17 cellular contexts compared by ENCODE assay signal in the genomic region with DNA sequence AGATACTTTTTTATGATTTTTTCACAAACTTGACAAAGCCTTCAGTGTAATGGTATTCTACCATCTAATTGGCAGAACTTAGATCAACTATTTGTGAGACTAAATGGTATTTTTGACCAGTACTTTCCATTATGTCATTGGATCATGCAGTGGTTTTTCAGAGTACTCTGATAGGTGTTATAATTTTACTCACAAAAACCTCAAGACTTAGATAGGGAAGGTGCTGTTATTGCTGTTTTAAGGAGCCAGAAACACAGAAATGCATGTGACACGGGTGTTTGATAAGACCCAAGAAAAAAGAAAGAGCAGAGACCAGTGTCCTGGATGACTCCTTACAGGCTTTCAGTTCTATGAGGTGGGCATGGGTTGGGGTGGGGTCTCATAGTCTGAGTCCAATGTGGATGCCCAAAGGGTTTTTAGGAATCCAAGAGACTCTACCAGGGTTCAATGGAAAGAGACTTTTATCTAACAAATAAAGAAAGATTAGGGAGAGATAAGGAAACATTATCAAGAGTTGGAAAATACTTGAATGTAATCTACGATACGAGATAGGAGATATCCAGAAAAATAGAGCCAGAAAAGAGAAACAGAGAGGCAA. TPM values are rescaled to one million over a fixed set of nuclear protein-coding genes. Genes with fewer than 3 reads are reported as not detected.
DNase-seq lines count a peak whose midpoint lies in the region; ATAC-seq and TF ChIP-seq lines count a peak whose summit lies in the region.
"Had no signal": no experiment of that assay in that cellular context is flagged by ENCODE, and none has a peak within 500 bp of the region (broad histone marks: within the 10 kb centered on the region; RNA-seq: fewer than 3 reads in every experiment).

No MANE protein-coding gene starts in this region.

- peak overlapping the region; percentile 14 for H3K4me3 Mint-ChIP-seq in activated CD8-positive, alpha-beta T cell treated with anti-CD3 and anti-CD28 coated beads for 36 hours
- peak overlapping the region in 3 of 8 donors; percentile 22 to 57 (median 33) for H3K4me3 Mint-ChIP-seq in naive B cell
- H3K4me3 Mint-ChIP-seq: H9 had no signal

- intact Hi-C loops in activated CD8-positive, alpha-beta T cell treated with anti-CD3 and anti-CD28 coated beads for 36 hours (cut with micrococcal nuclease), result loop anchor here (5.0 kb wide), 1 partner anchor 60 kb away; no protein-coding TSS in a partner anchor
- intact Hi-C loops in dorsolateral prefrontal cortex (cut with DNase I), result no loop called here

- peaks cover 44% of the 10 kb centered on the region for H3K4me1 Mint-ChIP-seq in activated CD8-positive, alpha-beta T cell treated with anti-CD3 and anti-CD28 coated beads for 36 hours (ENCODE audit: low read depth)
- H3K4me1 Mint-ChIP-seq in naive B cell, result peaks cover 29 to 39% (median 37%) of the 10 kb centered on the region in 3 donors
- H3K4me1 Mint-ChIP-seq: H9 had no signal

- no peaks in the 10 kb centered on the region for H3K36me3 ChIP-seq in H7 (replicated peaks; ENCODE audit: control insufficient read depth, insufficient read depth, low read length)
- H3K36me3 ChIP-seq: esophagus muscularis mucosa, gastrocnemius medialis, lower lobe of right lung, MG63 had no signal

- H3K27me3 Mint-ChIP-seq in activated CD8-positive, alpha-beta T cell treated with anti-CD3 and anti-CD28 coated beads for 36 hours, result no peaks in the 10 kb centered on the region
- H3K27me3 Mint-ChIP-seq in naive B cell, result no peaks in the 10 kb centered on the region

- H3K27me3 ChIP-seq in H7 (ENCODE audit: control insufficient read depth, insufficient read depth, low read length), result no peaks in the 10 kb centered on the region
- H3K27me3 ChIP-seq in dorsolateral prefrontal cortex, result no peaks in the 10 kb centered on the region
- H3K27me3 ChIP-seq: esophagus muscularis mucosa, gastrocnemius medialis, MG63 had no signal

- peaks cover 52% of the 10 kb centered on the region for H3K36me3 Mint-ChIP-seq in activated CD8-positive, alpha-beta T cell treated with anti-CD3 and anti-CD28 coated beads for 36 hours (ENCODE audit: low read depth)
- peaks cover 20 to 22% of the 10 kb centered on the region in 2 donors for H3K36me3 Mint-ChIP-seq in naive B cell

- in situ Hi-C loops in GM13977 (cut with MboI; ENCODE audit: low pct_unique_long_range_greater_than_20kb, low sequenced_read_pairs, unreplicated experiment), result no loop called here

- ATAC-seq in activated CD8-positive, alpha-beta T cell treated with anti-CD3 and anti-CD28 coated beads for 36 hours, result peak; percentile 65
- no peak for ATAC-seq in naive B cell (ENCODE audit: low read depth in 2 of 2)
- ATAC-seq: gastrocnemius medialis, lower lobe of right lung, Right ventricle myocardium inferior had no signal

- peaks cover 23% of the 10 kb centered on the region for H3K9me3 Mint-ChIP-seq in activated CD8-positive, alpha-beta T cell treated with anti-CD3 and anti-CD28 coated beads for 36 hours
- H3K9me3 Mint-ChIP-seq in naive B cell, result peaks cover 0 to 9% (median 3%) of the 10 kb centered on the region in 7 donors

- H3K4me3 ChIP-seq in H7 (ENCODE audit: insufficient read depth, low read depth, low read length), result no peak overlapping the region
- no peak overlapping the region for H3K4me3 ChIP-seq in dorsolateral prefrontal cortex
- H3K4me3 ChIP-seq: esophagus muscularis mucosa, gastrocnemius medialis, lower lobe of right lung, MG63 had no signal

- no peak for TF ChIP-seq CTCF in GM13977 (IDR thresholded peaks at IDR 0.05; ENCODE audit: extremely low read depth, insufficient read depth, missing control alignments)
- TF ChIP-seq CTCF in activated CD8-positive, alpha-beta T cell treated with anti-CD3 and anti-CD28 coated beads for 36 hours (IDR thresholded peaks at IDR 0.05), result no peak
- TF ChIP-seq CTCF in dorsolateral prefrontal cortex (IDR thresholded peaks at IDR 0.05 in 54 of 56, conservative IDR thresholded peaks at IDR 0.05 in 2 of 56; ENCODE audit: low read depth in 1 of 56, partially characterized antibody in 56 of 56), result no peak

- H3K27ac Mint-ChIP-seq in activated CD8-positive, alpha-beta T cell treated with anti-CD3 and anti-CD28 coated beads for 36 hours, result peak overlapping the region; percentile 94
- H3K27ac Mint-ChIP-seq in naive B cell, result peak overlapping the region; percentile 24 to 91 (median 64)
- H3K27ac Mint-ChIP-seq: H9 had no signal

- POLR2A ChIA-PET in activated CD8-positive, alpha-beta T cell treated with anti-CD3 and anti-CD28 coated beads for 36 hours (lab: Charles Lee), result no interaction called here

- H3K27ac ChIP-seq in dorsolateral prefrontal cortex, result no peak overlapping the region
- H3K27ac ChIP-seq: esophagus muscularis mucosa, gastrocnemius medialis, lower lobe of right lung had no signal

- DNase-seq in activated CD4-positive, alpha-beta T cell treated with anti-CD3 and anti-CD28 coated beads for 48 hours, result peak; percentile 20
- DNase-seq in activated CD4-positive, alpha-beta T cell treated with anti-CD3 and anti-CD28 coated beads, Interleukin-2, amount 50 U/mL, for 1 hour, result no peak
- peak; percentile 32 for DNase-seq in GM13977 (ENCODE audit: low spot score)
- DNase-seq in activated CD8-positive, alpha-beta T cell treated with anti-CD3 and anti-CD28 coated beads for 36 hours, result peak; percentile 34
- no peak for DNase-seq in naive B cell
- no peak for DNase-seq in SKM-1 treated with dmso at 0.1 percent for 144 hours (lab: John Stamatoyannopoulos, UW; ENCODE audit: unreplicated experiment)
- no peak for DNase-seq in H7
- no peak for DNase-seq in dorsolateral prefrontal cortex
- DNase-seq: effector memory CD4-positive, alpha-beta T cell; gastrocnemius medialis; H9; kidney; lower lobe of right lung; MG63; NCI-H69 had no signal

- CTCF ChIA-PET in activated CD8-positive, alpha-beta T cell treated with anti-CD3 and anti-CD28 coated beads for 36 hours (lab: Charles Lee), result no interaction called here

RNA-seq across cellular contexts. Expression of a gene that starts 31.3 kb away (rescaled TPM):
- total RNA-seq in activated CD8-positive, alpha-beta T cell treated with anti-CD3 and anti-CD28 coated beads for 36 hours, result 10 to 100 TPM; 78.1 to 78.3 TPM
- polyA plus RNA-seq in naive B cell (ENCODE audit: low read depth in 6 of 6), result 10 to 100 TPM; 65.4 to 95.3 (median 76.7) TPM
- 0.55 TPM in 1 of 2 replicates, not detected in the other for total RNA-seq in H7 (2014; rRNA removed; shearing (Covaris generic))
- 10 to 100 TPM in 5 of 120 experiments, 1 to 10 TPM in 115; 1.5 to 10.9 (median 4.5) TPM for total RNA-seq in dorsolateral prefrontal cortex

RNA-seq across cellular contexts. Expression of a gene that starts 37.0 kb away (rescaled TPM):
- total RNA-seq in activated CD8-positive, alpha-beta T cell treated with anti-CD3 and anti-CD28 coated beads for 36 hours, result 10 to 100 TPM; 67.0 to 69.4 TPM
- 100 to 1,000 TPM; 136 to 237 (median 203) TPM for polyA plus RNA-seq in naive B cell (ENCODE audit: low read depth in 6 of 6)
- 1.8 and 2.2 TPM in 2 replicates for total RNA-seq in H7 (2014; rRNA removed; shearing (Covaris generic))
- 10 to 100 TPM in 97 of 120 experiments, 1 to 10 TPM in 23; 5.3 to 34.8 (median 14.0) TPM for total RNA-seq in dorsolateral prefrontal cortex

Comparison
In these comparisons a context has a peak if more than half of its experiments do, and no peak if none do; other contexts are left out.
1. DNase-seq: peak in activated CD4-positive, alpha-beta T cell treated with anti-CD3 and anti-CD28 coated beads for 48 hours (single experiment), GM13977 (single experiment) and activated CD8-positive, alpha-beta T cell treated with anti-CD3 and anti-CD28 coated beads for 36 hours (single experiment); none in activated CD4-positive, alpha-beta T cell treated with anti-CD3 and anti-CD28 coated beads, Interleukin-2, amount 50 U/mL, for 1 hour (single experiment), naive B cell (single experiment), SKM-1 treated with dmso at 0.1 percent for 144 hours (single experiment), H7 (single experiment) and dorsolateral prefrontal cortex (0 of 10).
2. RNA of a gene that starts 31.3 kb away (total RNA-seq): 78.1 to 78.3 TPM in activated CD8-positive, alpha-beta T cell treated with anti-CD3 and anti-CD28 coated beads for 36 hours; 1.5 to 10.9 TPM in dorsolateral prefrontal cortex and 0.55 TPM in H7; every median in the first group is over 4 times any median in the second.